ENCODE assay signal across 1 cellular context in genomic region chr2:85758361-85759256, GRCh38.
TF ChIP-seq lines count a peak whose summit lies in the region.

No MANE protein-coding gene starts in this region.

TF ChIP-seq in HepG2, 621 proteins besides CTCF, POLR2A, EP300 and RAD21 (continued from another document):
- TF ChIP-seq CEBPZ (IDR thresholded peaks at IDR 0.05; ENCODE audit: low read length): no peak
- no peak for TF ChIP-seq KLF12 (CRISPR knock-in tag; IDR thresholded peaks at IDR 0.05; ENCODE audit: borderline replicate concordance)
- no peak for TF ChIP-seq PHF21A (CRISPR knock-in tag; IDR thresholded peaks at IDR 0.05)
- no peak for TF ChIP-seq ZNF33A (CRISPR knock-in tag; IDR thresholded peaks at IDR 0.05; ENCODE audit: borderline replicate concordance)
- TF ChIP-seq ARHGAP35 (CRISPR knock-in tag; IDR thresholded peaks at IDR 0.05; ENCODE audit: borderline replicate concordance): no peak
- TF ChIP-seq SNRNP70 (IDR thresholded peaks at IDR 0.05; ENCODE audit: low read depth, low read length): no peak
- TF ChIP-seq NFYB (CRISPR knock-in tag; IDR thresholded peaks at IDR 0.05): no peak
- no peak for TF ChIP-seq HOXD1 (CRISPR knock-in tag; IDR thresholded peaks at IDR 0.05)
- no peak for TF ChIP-seq ZNF691 (CRISPR knock-in tag; IDR thresholded peaks at IDR 0.05; ENCODE audit: borderline replicate concordance, low read depth)
- TF ChIP-seq TFAP4 (IDR thresholded peaks at IDR 0.05; ENCODE audit: borderline replicate concordance, low read depth): peak; percentile 82; the same call in 1 of the 2 replicates
- TF ChIP-seq ZFP91 (CRISPR knock-in tag; IDR thresholded peaks at IDR 0.05; ENCODE audit: borderline replicate concordance): no peak
- TF ChIP-seq IKZF1 (IDR thresholded peaks at IDR 0.05): no peak
- no peak for TF ChIP-seq TCF7L2 (IDR thresholded peaks at IDR 0.05; ENCODE audit: low read depth, low read length)
- TF ChIP-seq CBX2 (IDR thresholded peaks at IDR 0.05; ENCODE audit: low read depth, low read length): no peak
- TF ChIP-seq CBX2 (CRISPR knock-in tag; IDR thresholded peaks at IDR 0.05; ENCODE audit: low read depth): no peak
- TF ChIP-seq RCOR2 (CRISPR knock-in tag; IDR thresholded peaks at IDR 0.05): no peak
- no peak for TF ChIP-seq ATF3 (CRISPR knock-in tag; IDR thresholded peaks at IDR 0.05)
- no peak for TF ChIP-seq PHB2 (IDR thresholded peaks at IDR 0.05; ENCODE audit: partially characterized antibody)
- no peak for TF ChIP-seq GATA4 (IDR thresholded peaks at IDR 0.05; ENCODE audit: borderline replicate concordance, low read depth)
- no peak for TF ChIP-seq RFX3 (CRISPR knock-in tag; IDR thresholded peaks at IDR 0.05)
- TF ChIP-seq MXI1 (IDR thresholded peaks at IDR 0.05; ENCODE audit: borderline replicate concordance, low read depth, low read length): peak; percentile 22; the same call in 1 of the 3 replicates
- TF ChIP-seq, protein P1, sequence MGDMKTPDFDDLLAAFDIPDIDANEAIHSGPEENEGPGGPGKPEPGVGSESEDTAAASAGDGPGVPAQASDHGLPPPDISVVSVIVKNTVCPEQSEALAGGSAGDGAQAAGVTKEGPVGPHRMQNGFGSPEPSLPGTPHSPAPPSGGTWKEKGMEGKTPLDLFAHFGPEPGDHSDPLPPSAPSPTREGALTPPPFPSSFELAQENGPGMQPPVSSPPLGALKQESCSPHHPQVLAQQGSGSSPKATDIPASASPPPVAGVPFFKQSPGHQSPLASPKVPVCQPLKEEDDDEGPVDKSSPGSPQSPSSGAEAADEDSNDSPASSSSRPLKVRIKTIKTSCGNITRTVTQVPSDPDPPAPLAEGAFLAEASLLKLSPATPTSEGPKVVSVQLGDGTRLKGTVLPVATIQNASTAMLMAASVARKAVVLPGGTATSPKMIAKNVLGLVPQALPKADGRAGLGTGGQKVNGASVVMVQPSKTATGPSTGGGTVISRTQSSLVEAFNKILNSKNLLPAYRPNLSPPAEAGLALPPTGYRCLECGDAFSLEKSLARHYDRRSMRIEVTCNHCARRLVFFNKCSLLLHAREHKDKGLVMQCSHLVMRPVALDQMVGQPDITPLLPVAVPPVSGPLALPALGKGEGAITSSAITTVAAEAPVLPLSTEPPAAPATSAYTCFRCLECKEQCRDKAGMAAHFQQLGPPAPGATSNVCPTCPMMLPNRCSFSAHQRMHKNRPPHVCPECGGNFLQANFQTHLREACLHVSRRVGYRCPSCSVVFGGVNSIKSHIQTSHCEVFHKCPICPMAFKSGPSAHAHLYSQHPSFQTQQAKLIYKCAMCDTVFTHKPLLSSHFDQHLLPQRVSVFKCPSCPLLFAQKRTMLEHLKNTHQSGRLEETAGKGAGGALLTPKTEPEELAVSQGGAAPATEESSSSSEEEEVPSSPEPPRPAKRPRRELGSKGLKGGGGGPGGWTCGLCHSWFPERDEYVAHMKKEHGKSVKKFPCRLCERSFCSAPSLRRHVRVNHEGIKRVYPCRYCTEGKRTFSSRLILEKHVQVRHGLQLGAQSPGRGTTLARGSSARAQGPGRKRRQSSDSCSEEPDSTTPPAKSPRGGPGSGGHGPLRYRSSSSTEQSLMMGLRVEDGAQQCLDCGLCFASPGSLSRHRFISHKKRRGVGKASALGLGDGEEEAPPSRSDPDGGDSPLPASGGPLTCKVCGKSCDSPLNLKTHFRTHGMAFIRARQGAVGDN (CRISPR knock-in tag; IDR thresholded peaks at IDR 0.05): peak; percentile 47
- no peak for TF ChIP-seq ZNF446 (CRISPR knock-in tag; IDR thresholded peaks at IDR 0.05)
- TF ChIP-seq ZSCAN22 (CRISPR knock-in tag; IDR thresholded peaks at IDR 0.05): no peak
- no peak for TF ChIP-seq RARG (CRISPR knock-in tag; IDR thresholded peaks at IDR 0.05; ENCODE audit: low read depth)
- TF ChIP-seq ZNF780A (CRISPR knock-in tag; IDR thresholded peaks at IDR 0.05): no peak
- TF ChIP-seq BATF2 (CRISPR knock-in tag; IDR thresholded peaks at IDR 0.05): no peak
- no peak for TF ChIP-seq ZXDC (CRISPR knock-in tag; IDR thresholded peaks at IDR 0.05)
- TF ChIP-seq, protein P2, sequence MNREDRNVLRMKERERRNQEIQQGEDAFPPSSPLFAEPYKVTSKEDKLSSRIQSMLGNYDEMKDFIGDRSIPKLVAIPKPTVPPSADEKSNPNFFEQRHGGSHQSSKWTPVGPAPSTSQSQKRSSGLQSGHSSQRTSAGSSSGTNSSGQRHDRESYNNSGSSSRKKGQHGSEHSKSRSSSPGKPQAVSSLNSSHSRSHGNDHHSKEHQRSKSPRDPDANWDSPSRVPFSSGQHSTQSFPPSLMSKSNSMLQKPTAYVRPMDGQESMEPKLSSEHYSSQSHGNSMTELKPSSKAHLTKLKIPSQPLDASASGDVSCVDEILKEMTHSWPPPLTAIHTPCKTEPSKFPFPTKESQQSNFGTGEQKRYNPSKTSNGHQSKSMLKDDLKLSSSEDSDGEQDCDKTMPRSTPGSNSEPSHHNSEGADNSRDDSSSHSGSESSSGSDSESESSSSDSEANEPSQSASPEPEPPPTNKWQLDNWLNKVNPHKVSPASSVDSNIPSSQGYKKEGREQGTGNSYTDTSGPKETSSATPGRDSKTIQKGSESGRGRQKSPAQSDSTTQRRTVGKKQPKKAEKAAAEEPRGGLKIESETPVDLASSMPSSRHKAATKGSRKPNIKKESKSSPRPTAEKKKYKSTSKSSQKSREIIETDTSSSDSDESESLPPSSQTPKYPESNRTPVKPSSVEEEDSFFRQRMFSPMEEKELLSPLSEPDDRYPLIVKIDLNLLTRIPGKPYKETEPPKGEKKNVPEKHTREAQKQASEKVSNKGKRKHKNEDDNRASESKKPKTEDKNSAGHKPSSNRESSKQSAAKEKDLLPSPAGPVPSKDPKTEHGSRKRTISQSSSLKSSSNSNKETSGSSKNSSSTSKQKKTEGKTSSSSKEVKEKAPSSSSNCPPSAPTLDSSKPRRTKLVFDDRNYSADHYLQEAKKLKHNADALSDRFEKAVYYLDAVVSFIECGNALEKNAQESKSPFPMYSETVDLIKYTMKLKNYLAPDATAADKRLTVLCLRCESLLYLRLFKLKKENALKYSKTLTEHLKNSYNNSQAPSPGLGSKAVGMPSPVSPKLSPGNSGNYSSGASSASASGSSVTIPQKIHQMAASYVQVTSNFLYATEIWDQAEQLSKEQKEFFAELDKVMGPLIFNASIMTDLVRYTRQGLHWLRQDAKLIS (CRISPR knock-in tag; IDR thresholded peaks at IDR 0.05): no peak
- no peak for TF ChIP-seq ZMYM4 (CRISPR knock-in tag; IDR thresholded peaks at IDR 0.05)
- TF ChIP-seq MAFK (conservative IDR thresholded peaks at IDR 0.05 in 1 of 2, IDR thresholded peaks at IDR 0.05 in 1 of 2; ENCODE audit: low read length in 2 of 2): no peak
- no peak for TF ChIP-seq ATF7-NPFF (CRISPR knock-in tag; IDR thresholded peaks at IDR 0.05; ENCODE audit: low read depth)
- TF ChIP-seq FOXA1 (IDR thresholded peaks at IDR 0.05): no peak
- peak; percentile 75 for TF ChIP-seq FOXA1 (CRISPR knock-in tag; IDR thresholded peaks at IDR 0.05)
- no peak for TF ChIP-seq CBX1 (IDR thresholded peaks at IDR 0.05; ENCODE audit: low read depth)
- TF ChIP-seq HNRNPK (IDR thresholded peaks at IDR 0.05; ENCODE audit: low read depth, low read length, poor library complexity, severe bottlenecking): no peak
- no peak for TF ChIP-seq ASH2L (IDR thresholded peaks at IDR 0.05; ENCODE audit: insufficient read length, low read depth, low read length)
- TF ChIP-seq ZNF556 (CRISPR knock-in tag; IDR thresholded peaks at IDR 0.05; ENCODE audit: borderline replicate concordance): no peak
- TF ChIP-seq NR0B2 (CRISPR knock-in tag; IDR thresholded peaks at IDR 0.05): no peak
- no peak for TF ChIP-seq HIVEP1 (CRISPR knock-in tag; IDR thresholded peaks at IDR 0.05)
- no peak for TF ChIP-seq ZNF235 (CRISPR knock-in tag; IDR thresholded peaks at IDR 0.05; ENCODE audit: borderline replicate concordance)
- no peak for TF ChIP-seq GABPA (IDR thresholded peaks at IDR 0.05; ENCODE audit: low read depth, low read length)
- no peak for TF ChIP-seq GABPA (CRISPR knock-in tag; IDR thresholded peaks at IDR 0.05; ENCODE audit: low read depth)
- peak; percentile 22; the same call in 1 of the 2 replicates for TF ChIP-seq ZNF225 (CRISPR knock-in tag; IDR thresholded peaks at IDR 0.05)
- no peak for TF ChIP-seq CEBPG (CRISPR knock-in tag; IDR thresholded peaks at IDR 0.05)
- no peak for TF ChIP-seq YEATS4 (CRISPR knock-in tag; IDR thresholded peaks at IDR 0.05; ENCODE audit: borderline replicate concordance)
